13 cellular contexts compared by ENCODE assay signal in the genomic region with DNA sequence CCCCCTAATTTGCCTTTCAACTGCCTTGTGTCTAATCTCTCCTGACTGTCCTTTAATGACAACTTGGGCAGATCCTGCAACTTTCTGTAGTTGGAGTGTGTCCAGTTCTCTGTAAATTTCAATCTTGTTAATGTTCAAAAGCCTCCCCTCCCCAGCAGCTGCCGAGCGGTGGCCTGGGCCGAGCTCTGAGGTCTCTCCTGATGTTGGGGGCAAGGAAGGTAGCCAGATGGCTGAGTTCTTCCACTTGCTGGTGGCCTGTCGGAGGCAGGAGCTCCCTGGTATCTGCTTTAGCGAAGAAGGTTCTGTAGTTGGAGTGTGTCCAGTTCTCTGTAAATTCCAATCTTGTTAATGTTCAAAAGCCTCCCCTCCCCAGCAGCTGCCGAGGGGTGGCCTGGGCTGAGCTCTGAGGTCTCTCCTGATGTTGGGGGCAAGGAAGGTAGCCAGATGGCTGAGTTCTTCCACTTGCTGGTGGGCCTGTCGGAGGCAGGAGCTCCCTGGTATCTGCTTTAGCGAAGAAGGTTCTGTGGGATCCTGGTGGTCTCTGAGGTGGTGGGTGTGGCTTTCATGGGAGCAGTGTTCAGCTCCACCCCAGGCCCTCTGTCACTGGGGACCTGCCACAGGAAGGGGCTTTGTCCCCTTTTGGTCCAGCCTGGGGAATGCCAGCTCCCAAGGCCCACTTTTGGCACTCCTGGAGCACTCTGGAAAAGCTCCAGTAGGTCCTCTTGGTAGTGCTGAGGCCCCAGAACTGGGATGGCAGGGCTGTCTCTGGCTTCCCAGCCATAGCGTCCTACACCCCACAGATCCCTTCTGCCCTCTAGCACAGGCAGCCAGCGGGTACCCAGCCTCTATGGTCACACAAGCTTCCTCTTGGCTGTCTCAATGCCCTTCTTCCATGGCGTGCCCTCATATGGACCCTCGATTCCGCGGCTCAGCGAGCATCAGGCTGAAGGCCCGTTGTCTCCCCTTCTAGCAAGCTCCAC.
DNase-seq lines count a peak whose midpoint lies in the region; ATAC-seq and TF ChIP-seq lines count a peak whose summit lies in the region.
"Had no signal": no experiment of that assay in that cellular context is flagged by ENCODE, and none has a peak within 500 bp of the region (broad histone marks: within the 10 kb centered on the region; RNA-seq: fewer than 3 reads in every experiment).

No MANE protein-coding gene starts in this region.

- H3K4me1 ChIP-seq in PC-9 (replicated peaks; ENCODE audit: insufficient read depth) (peaks cover 25% of the 10 kb centered on the region), right lobe of liver (peaks cover 0 to 56% (median 25%) of the 10 kb centered on the region in 4 donors)
- H3K4me1 ChIP-seq: Peyer's patch had no signal

- H4K20me1 ChIP-seq in PC-9 (ENCODE audit: insufficient read depth) = no peaks in the 10 kb centered on the region

- H3K27me3 ChIP-seq in PC-9 (ENCODE audit: insufficient read depth, low read depth) (no peaks in the 10 kb centered on the region), right lobe of liver (no peaks in the 10 kb centered on the region)
- H3K27me3 ChIP-seq: Peyer's patch, sigmoid colon had no signal

- DNase-seq in AG08396 (ENCODE audit: low spot score) (peak; percentile 30), PC-9 (peak in 1 of 2 experiments; percentile 4), dermis microvascular lymphatic vessel endothelial cell (ENCODE audit: low read depth in 2 of 2) (peak; percentile 41 to 54), right lobe of liver (peak; percentile 61 to 81 (median 74)), sciatic nerve (ENCODE audit: low spot score) (no peak), OCI-M1 (lab: John Stamatoyannopoulos, UW) (no peak), GM10248 (ENCODE audit: extremely low spot score) (no peak)
- DNase-seq: activated naive CD8-positive, alpha-beta T cell treated with anti-CD3 and anti-CD28 coated beads for 36 hours; effector CD8-positive, alpha-beta T cell; Peyer's patch; sigmoid colon; trophoblast cell had no signal

- peaks cover 14% of the 10 kb centered on the region; the same call in 1 of the 2 replicates for H3F3A ChIP-seq in PC-9 (ENCODE audit: insufficient read depth, low read depth)

- H3K79me2 ChIP-seq in PC-9 (ENCODE audit: low read depth) = no peaks in the 10 kb centered on the region

- no TSS peak for BruUV-seq in PC-9 (replicated peaks; lab: Mats Ljungman, UMichigan)

- H3K36me3 ChIP-seq in PC-9 (ENCODE audit: low read depth) = no peaks in the 10 kb centered on the region
- H3K36me3 ChIP-seq in right lobe of liver = no peaks in the 10 kb centered on the region
- H3K36me3 ChIP-seq: Peyer's patch, sigmoid colon had no signal

- H3K27ac ChIP-seq in PC-9 = peak overlapping the region; percentile 50
- H3K27ac ChIP-seq in right lobe of liver = peak overlapping the region; percentile 84 to 99 (median 98)
- H3K27ac ChIP-seq: Peyer's patch had no signal

- peak overlapping the region; percentile 30 for H3K4me2 ChIP-seq in PC-9

- H3K4me3 ChIP-seq in PC-9 (no peak overlapping the region), right lobe of liver (peak overlapping the region; percentile 18 to 43 (median 36))
- H3K4me3 ChIP-seq: Peyer's patch, sigmoid colon had no signal

- POLR2A ChIA-PET in PC-9 (lab: Charles Lee; ENCODE audit: unreplicated experiment) (no interaction called here), GM10248 (lab: Yijun Ruan, JAX) (no interaction called here)

- no peaks in the 10 kb centered on the region for H3K9me2 ChIP-seq in PC-9 (ENCODE audit: insufficient read depth)

- TF ChIP-seq CTCF in PC-9 (conservative IDR thresholded peaks at IDR 0.05) = no peak
- TF ChIP-seq CTCF in right lobe of liver (IDR thresholded peaks at IDR 0.05) = no peak
- no peak for TF ChIP-seq CTCF in GM10248 (IDR thresholded peaks at IDR 0.05; ENCODE audit: control extremely low read depth, extremely low read depth, low read depth, missing control alignments)

- 31% methylated on average over 4 of the region's 16 CpGs for WGBS in right lobe of liver (ENCODE audit: insufficient coverage, low coverage, low lambda C conversion rate, missing lambda C conversion rate)

- CTCF ChIA-PET in PC-9 (lab: Charles Lee) = no interaction called here
- CTCF ChIA-PET in GM10248 (lab: Yijun Ruan, JAX) = interaction anchor here (1.0 to 1.8 kb wide), 3 partner anchors 10 to 347 kb away, joined by 3 to 5 read pairs (median 3); no protein-coding TSS in a partner anchor

- TF ChIP-seq POLR2A in right lobe of liver (IDR thresholded peaks at IDR 0.05) = peak; percentile 54

- no peaks in the 10 kb centered on the region for H3K9me3 ChIP-seq in PC-9 (ENCODE audit: insufficient read depth, low read depth)
- no peaks in the 10 kb centered on the region for H3K9me3 ChIP-seq in right lobe of liver
- H3K9me3 ChIP-seq: Peyer's patch, sigmoid colon had no signal

- 0 out of 2 replicates have a peak overlapping the region, but pooled peaks have one; percentile 29 for H2AFZ ChIP-seq in PC-9

- peak; percentile 22 to 41 (median 30) for ATAC-seq in right lobe of liver
- ATAC-seq in HG02981 (IDR thresholded peaks at IDR 0.05; ENCODE audit: unreplicated experiment) = no peak
- ATAC-seq in sciatic nerve = no peak

- intact Hi-C loops in PC-9 (cut with micrococcal nuclease; ENCODE audit: unreplicated experiment) (no loop called here), right lobe of liver (cut with DNase I) (no loop called here), sciatic nerve (cut with DNase I) (no loop called here)

Comparison
In these comparisons a context has a peak if more than half of its experiments do, and no peak if none do; other contexts are left out.
1. DNase-seq: peak in AG08396 (single experiment), dermis microvascular lymphatic vessel endothelial cell (2 of 2) and right lobe of liver (3 of 3); none in sciatic nerve (single experiment), OCI-M1 (single experiment) and GM10248 (single experiment).
2. ATAC-seq: peak in right lobe of liver (4 of 4); none in HG02981 (single experiment) and sciatic nerve (single experiment).